1 cellular context compared by ENCODE assay signal in the genomic region with DNA sequence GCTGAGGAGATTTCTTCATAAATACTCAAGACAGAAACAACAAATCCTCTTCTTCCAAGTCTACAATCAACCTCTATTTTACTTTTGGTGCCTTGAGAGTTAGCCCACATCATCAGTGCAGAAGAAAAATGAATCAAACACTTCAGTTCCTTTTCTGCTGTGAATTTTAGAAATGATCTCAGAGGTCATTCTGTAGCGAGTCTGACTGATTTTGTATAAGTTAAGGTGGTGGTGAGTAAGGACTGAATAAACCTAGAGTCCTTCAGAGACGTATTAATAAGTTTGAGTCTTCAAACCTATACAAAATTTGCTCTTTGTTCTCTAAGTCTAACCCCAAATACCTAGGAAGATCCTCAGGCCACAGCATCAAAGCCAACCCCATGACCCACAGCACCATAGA.
TF ChIP-seq lines count a peak whose summit lies in the region.

No MANE protein-coding gene starts in this region.

TF ChIP-seq in A549, 52 proteins besides CTCF, POLR2A, EP300 and RAD21 (continued from another document):
- TF ChIP-seq PBX3 (IDR thresholded peaks at IDR 0.05) (no peak), ZC3H11A (IDR thresholded peaks at IDR 0.05) (no peak), HOXA7 (CRISPR knock-in tag; IDR thresholded peaks at IDR 0.05) (no peak), RFX5 (IDR thresholded peaks at IDR 0.05) (no peak), RCOR1 (IDR thresholded peaks at IDR 0.05; ENCODE audit: low read depth, low read length) (no peak)
- TF ChIP-seq, protein P1, sequence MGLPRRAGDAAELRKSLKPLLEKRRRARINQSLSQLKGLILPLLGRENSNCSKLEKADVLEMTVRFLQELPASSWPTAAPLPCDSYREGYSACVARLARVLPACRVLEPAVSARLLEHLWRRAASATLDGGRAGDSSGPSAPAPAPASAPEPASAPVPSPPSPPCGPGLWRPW (IDR thresholded peaks at IDR 0.05): no peak
